ENCODE assay signal across 22 cellular contexts in the genomic region with DNA sequence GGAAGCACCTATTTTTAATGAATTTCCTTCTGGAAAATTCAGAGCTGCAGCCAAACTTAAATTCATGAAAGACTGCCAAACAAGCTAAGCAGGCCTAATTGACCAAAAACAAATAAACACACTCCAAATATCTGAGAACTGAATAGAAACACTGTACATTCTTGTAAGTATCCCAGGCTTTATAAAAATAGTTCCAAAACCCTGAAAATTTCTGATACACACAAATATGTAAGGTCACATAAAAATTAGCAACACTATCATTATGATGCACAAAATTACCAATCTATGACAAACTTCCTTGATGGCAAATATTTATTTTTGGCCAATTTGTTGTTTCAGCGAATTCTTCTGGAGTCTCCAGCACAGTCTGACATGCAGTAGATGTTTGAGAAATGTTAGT.
"Had no signal": no experiment of that assay in that cellular context is flagged by ENCODE, and none has a peak within 500 bp of the region (broad histone marks: within the 10 kb centered on the region; RNA-seq: fewer than 3 reads in every experiment).

No MANE protein-coding gene starts in this region.

- H3K27ac Mint-ChIP-seq: activated CD8-positive, alpha-beta T cell treated with anti-CD3 and anti-CD28 coated beads, Interleukin-2, amount 10 ng/mL, durations not matched to agents 7 days and 5 days; activated naive CD8-positive, alpha-beta T cell; natural killer cell; stimulated activated naive CD8-positive, alpha-beta T cell treated with anti-CD3 and anti-CD28 coated beads, Interleukin-15, Interleukin-2, amounts not matched to agents 100 ng/mL and 50 ng/mL, for 24 hours; WTC11 had no signal

- H3K9me3 Mint-ChIP-seq: natural killer cell; stimulated activated naive CD8-positive, alpha-beta T cell treated with anti-CD3 and anti-CD28 coated beads, Interleukin-15, Interleukin-2, amounts not matched to agents 100 ng/mL and 50 ng/mL, for 24 hours had no signal

- H3K4me2 ChIP-seq: smooth muscle cell had no signal

- H3K27ac ChIP-seq: dorsolateral prefrontal cortex, right atrium auricular region, upper lobe of right lung had no signal

- FAIRE-seq: bronchial epithelial cell, kidney, TTC549 had no signal

- H3K4me3 ChIP-seq: dorsolateral prefrontal cortex, right atrium auricular region, smooth muscle cell, upper lobe of right lung had no signal

- H3K36me3 ChIP-seq: right atrium auricular region, upper lobe of right lung had no signal

- H3K4me3 Mint-ChIP-seq: activated CD8-positive, alpha-beta T cell treated with anti-CD3 and anti-CD28 coated beads, Interleukin-2, amount 10 ng/mL, durations not matched to agents 7 days and 5 days; activated naive CD8-positive, alpha-beta T cell; natural killer cell; stimulated activated naive CD8-positive, alpha-beta T cell treated with anti-CD3 and anti-CD28 coated beads, Interleukin-15, Interleukin-2, amounts not matched to agents 100 ng/mL and 50 ng/mL, for 24 hours; WTC11 had no signal

- H3K27me3 ChIP-seq: dorsolateral prefrontal cortex, right atrium auricular region, upper lobe of right lung had no signal

- H3K9me3 ChIP-seq: right atrium auricular region, upper lobe of right lung had no signal

- H3K36me3 Mint-ChIP-seq: activated naive CD8-positive, alpha-beta T cell; natural killer cell; WTC11 had no signal

- ATAC-seq: activated CD8-positive, alpha-beta T cell treated with anti-CD3 and anti-CD28 coated beads, Interleukin-2, amount 10 ng/mL, durations not matched to agents 7 days and 5 days; left ventricle myocardium superior; natural killer cell; upper lobe of right lung; WTC11 had no signal

- DNase-seq: activated CD4-positive, alpha-beta T cell treated with anti-CD3 and anti-CD28 coated beads for 48 hours; activated CD8-positive, alpha-beta memory T cell treated with anti-CD3 and anti-CD28 coated beads, Interleukin-2, amount 50 U/mL, for 4 hours; activated CD8-positive, alpha-beta T cell treated with anti-CD3 and anti-CD28 coated beads, Interleukin-2, amount 10 ng/mL, durations not matched to agents 7 days and 5 days; activated gamma-delta T cell treated with Interleukin-2 at 50 U/mL for 16 hours; activated T-cell treated with anti-CD3 and anti-CD28 coated beads, Interleukin-2, amount 50 U/mL, for 48 hours; amygdala; dorsolateral prefrontal cortex; erythroblast; hippocampal formation; kidney; left ventricle myocardium superior; mesenchymal stem cell; natural killer cell; SW 1271; upper lobe of right lung had no signal

- H3K4me1 ChIP-seq: right atrium auricular region, upper lobe of right lung had no signal

- H3K27me3 Mint-ChIP-seq: activated naive CD8-positive, alpha-beta T cell; stimulated activated naive CD8-positive, alpha-beta T cell treated with anti-CD3 and anti-CD28 coated beads, Interleukin-15, Interleukin-2, amounts not matched to agents 100 ng/mL and 50 ng/mL, for 24 hours had no signal
